ENCODE assay signal across 8 cellular contexts in genomic region chr9:122125158-122125890, GRCh38. TPM values are rescaled to one million over a fixed set of nuclear protein-coding genes. Genes with fewer than 3 reads are reported as not detected.
DNase-seq lines count a peak whose midpoint lies in the region; ATAC-seq and TF ChIP-seq lines count a peak whose summit lies in the region.

No MANE protein-coding gene starts in this region.

- peaks cover 44% of the 10 kb centered on the region for H3K27me3 ChIP-seq in neural cell (ENCODE audit: insufficient read depth, low read depth, low read length)

- peak; percentile 91 for DNase-seq in AG08396 (ENCODE audit: low spot score)
- DNase-seq in KBM-7 = peak; percentile 81
- DNase-seq in RPMI7951 (ENCODE audit: low read depth) = peak; percentile 56
- peak; percentile 59 to 61 for DNase-seq in activated T-helper 1 cell treated with anti-CD3 and anti-CD28 coated beads, Interleukin-2, amount 50 U/mL, for 16 hours (ENCODE audit: low read depth in 1 of 2, low spot score in 1 of 2)
- DNase-seq in fibroblast of mammary gland (ENCODE audit: low read depth) = peak; percentile 74
- DNase-seq in stimulated activated naive CD8-positive, alpha-beta T cell treated with anti-CD3 and anti-CD28 coated beads, Interleukin-15, amount 100 ng/mL, for 72 hours = peak; percentile 76 to 80

- H3K27ac Mint-ChIP-seq in stimulated activated naive CD8-positive, alpha-beta T cell treated with anti-CD3 and anti-CD28 coated beads, Interleukin-15, amount 100 ng/mL, for 72 hours = peak overlapping the region in 1 of 2 donors; percentile 56

- TF ChIP-seq CTCF in fibroblast of mammary gland (conservative IDR thresholded peaks at IDR 0.05; ENCODE audit: control insufficient read depth, insufficient read depth, low read depth, low read length) (peak; percentile 92), neural cell (IDR thresholded peaks at IDR 0.05; ENCODE audit: poor library complexity, severe bottlenecking) (peak; percentile 99)

- H3K9me2 ChIP-seq in neural cell (ENCODE audit: insufficient read depth, low read length) = no peaks in the 10 kb centered on the region

- H3K9me3 ChIP-seq in neural cell (ENCODE audit: low read length) = no peaks in the 10 kb centered on the region

- H3K79me2 ChIP-seq in neural cell (replicated peaks; ENCODE audit: insufficient read depth, low read length) = no peaks in the 10 kb centered on the region

- H3K9ac ChIP-seq in neural cell (ENCODE audit: low read length) = peak overlapping the region; percentile 4

- peak overlapping the region in 1 of 2 donors; percentile 63 for H3K4me3 Mint-ChIP-seq in stimulated activated naive CD8-positive, alpha-beta T cell treated with anti-CD3 and anti-CD28 coated beads, Interleukin-15, amount 100 ng/mL, for 72 hours

- no peaks in the 10 kb centered on the region for H3K9me3 Mint-ChIP-seq in stimulated activated naive CD8-positive, alpha-beta T cell treated with anti-CD3 and anti-CD28 coated beads, Interleukin-15, amount 100 ng/mL, for 72 hours

- peak; percentile 69 for ATAC-seq in GM18909 (IDR thresholded peaks at IDR 0.05; ENCODE audit: poor library complexity, unreplicated experiment)
- peak; percentile 78 for ATAC-seq in stimulated activated naive CD8-positive, alpha-beta T cell treated with anti-CD3 and anti-CD28 coated beads, Interleukin-15, amount 100 ng/mL, for 72 hours

- H3K27me3 Mint-ChIP-seq in stimulated activated naive CD8-positive, alpha-beta T cell treated with anti-CD3 and anti-CD28 coated beads, Interleukin-15, amount 100 ng/mL, for 72 hours = peaks cover 45% of the 10 kb centered on the region

- no peak for TF ChIP-seq EP300 in neural cell (conservative IDR thresholded peaks at IDR 0.05; ENCODE audit: poor library complexity, severe bottlenecking)

- no peaks in the 10 kb centered on the region for H3F3A ChIP-seq in neural cell (ENCODE audit: insufficient read depth, low read length, poor library complexity, severe bottlenecking)

- no peak overlapping the region for H3K4me2 ChIP-seq in neural cell (ENCODE audit: low read length)

- H2AFZ ChIP-seq in neural cell (ENCODE audit: low read depth, low read length) = no peak overlapping the region

- H3K36me3 ChIP-seq in neural cell (ENCODE audit: insufficient read depth, low read length) = no peaks in the 10 kb centered on the region

- no peaks in the 10 kb centered on the region for H4K20me1 ChIP-seq in neural cell (ENCODE audit: insufficient read depth)

- peaks cover 36% of the 10 kb centered on the region for H3K4me1 Mint-ChIP-seq in stimulated activated naive CD8-positive, alpha-beta T cell treated with anti-CD3 and anti-CD28 coated beads, Interleukin-15, amount 100 ng/mL, for 72 hours

- TF ChIP-seq RAD21 in neural cell (conservative IDR thresholded peaks at IDR 0.05) = peak; percentile 99

- H3K27ac ChIP-seq in neural cell (ENCODE audit: low read length) = no peak overlapping the region

- no peak overlapping the region for H3K4me3 ChIP-seq in fibroblast of mammary gland (ENCODE audit: control insufficient read depth, low read depth, low read length)
- no peak overlapping the region for H3K4me3 ChIP-seq in neural cell (ENCODE audit: low read length)

- in situ Hi-C loops in KBM-7 (cut with MboI; ENCODE audit: low pct_unique_long_range_greater_than_20kb, low sequenced_read_pairs) = no loop called here

TF ChIP-seq in neural cell, 6 proteins besides CTCF, POLR2A, EP300 and RAD21:
- TF ChIP-seq POLR2AphosphoS5 (IDR thresholded peaks at IDR 0.05) (peak; percentile 41), MXI1 (conservative IDR thresholded peaks at IDR 0.05; ENCODE audit: poor library complexity, severe bottlenecking) (peak; percentile 35), SMC3 (conservative IDR thresholded peaks at IDR 0.05; ENCODE audit: poor library complexity) (peak; percentile 100), REST (IDR thresholded peaks at IDR 0.05; ENCODE audit: borderline replicate concordance) (no peak), TAF1 (IDR thresholded peaks at IDR 0.05; ENCODE audit: low read depth) (no peak), EZH2 (IDR thresholded peaks at IDR 0.05; ENCODE audit: borderline replicate concordance, insufficient read depth, low read length, poor library complexity, severe bottlenecking) (no peak)

RNA-seq across cellular contexts. Expression of gene TTLL11, which starts 32.2 kb away (rescaled TPM):
- 0.60 and 2.0 TPM in 2 replicates for total RNA-seq in RPMI7951 (2014; rRNA removed; shearing (Covaris generic))
- 8.0 and 8.4 TPM in 2 replicates for polyA plus RNA-seq in neural cell
- 24.8 and 29.5 TPM in 2 replicates for polyA minus RNA-seq in neural cell

RNA-seq across cellular contexts. Expression of gene NDUFA8, which starts 34.3 kb away (rescaled TPM):
- total RNA-seq in RPMI7951 (2014; rRNA removed; shearing (Covaris generic)) = 30.6 and 40.1 TPM in 2 replicates
- 65.0 and 73.1 TPM in 2 replicates for polyA plus RNA-seq in neural cell
- 27.0 and 37.6 TPM in 2 replicates for polyA minus RNA-seq in neural cell

RNA-seq across cellular contexts. Expression of gene MORN5, which starts 34.4 kb away (rescaled TPM):
- total RNA-seq in RPMI7951 (2014; rRNA removed; shearing (Covaris generic)) = not detected in 2 replicates
- polyA plus RNA-seq in neural cell = 1.1 TPM in 1 of 2 replicates, not detected in the other
- not detected in 2 replicates for polyA minus RNA-seq in neural cell
